Comparison of ENCODE assay signal across 9 cellular contexts in genomic region chr1:28127617-28128257, GRCh38.
DNase-seq lines count a peak whose midpoint lies in the region; ATAC-seq lines count a peak whose summit lies in the region.
"Had no signal": no experiment of that assay in that cellular context is flagged by ENCODE, and none has a peak within 500 bp of the region (broad histone marks: within the 10 kb centered on the region; RNA-seq: fewer than 3 reads in every experiment).

No MANE protein-coding gene starts in this region.

- ATAC-seq in GM18867 (IDR thresholded peaks at IDR 0.05; ENCODE audit: unreplicated experiment) (peak; percentile 80), HG02623 (IDR thresholded peaks at IDR 0.05; ENCODE audit: unreplicated experiment) (peak; percentile 70)

- peak; percentile 68 for DNase-seq in NAMALWA (ENCODE audit: low spot score)
- peak; percentile 71 for DNase-seq in pons (ENCODE audit: low spot score)
- no peak for DNase-seq in DMS 273 treated with DMSO at 0.1 percent for 48 hours (lab: John Stamatoyannopoulos, UW)
- DNase-seq in SW480 (ENCODE audit: low spot score), result no peak
- no peak for DNase-seq in stimulated activated CD8-positive, alpha-beta memory T cell treated with anti-CD3 and anti-CD28 coated beads, Interleukin-4, amount 100 ng/mL, for 48 hours
- DNase-seq in NCI-H446 treated with DMSO at 0.1 percent for 48 hours (lab: John Stamatoyannopoulos, UW), result no peak
- DNase-seq: activated naive CD8-positive, alpha-beta T cell treated with anti-CD3 and anti-CD28 coated beads, Interleukin-2, amount 10 ng/mL, durations not matched to agents 7 days and 5 days had no signal

Comparison
In these comparisons a context has a peak if more than half of its experiments do, and no peak if none do; other contexts are left out.
1. DNase-seq: peak in NAMALWA (single experiment) and pons (single experiment); none in DMS 273 treated with DMSO at 0.1 percent for 48 hours (single experiment), SW480 (single experiment), stimulated activated CD8-positive, alpha-beta memory T cell treated with anti-CD3 and anti-CD28 coated beads, Interleukin-4, amount 100 ng/mL, for 48 hours (single experiment) and NCI-H446 treated with DMSO at 0.1 percent for 48 hours (single experiment).